In the genomic region with DNA sequence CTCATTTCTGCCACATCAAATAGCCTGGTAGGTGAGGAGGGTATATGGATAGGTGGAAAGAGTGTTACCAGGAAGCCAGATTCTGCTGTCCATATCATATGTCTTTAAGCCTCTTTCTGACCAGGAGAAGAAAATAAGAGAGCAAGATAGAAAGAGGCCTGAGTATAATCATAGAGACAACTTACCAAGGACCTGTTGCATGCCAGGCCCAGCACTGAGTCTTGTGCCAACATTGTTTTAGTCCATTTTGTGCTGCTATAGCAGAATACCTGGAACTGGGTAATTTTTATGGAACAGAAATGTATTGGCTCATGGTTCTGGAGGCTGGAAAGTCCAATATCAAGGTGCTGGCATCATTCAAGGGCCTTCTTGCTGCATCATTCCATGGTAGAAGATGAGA, we compare ENCODE assay signal across 31 cellular contexts. TPM values are rescaled to one million over a fixed set of nuclear protein-coding genes. Genes with fewer than 3 reads are reported as not detected.
"Had no signal": no experiment of that assay in that cellular context is flagged by ENCODE, and none has a peak within 500 bp of the region (broad histone marks: within the 10 kb centered on the region; RNA-seq: fewer than 3 reads in every experiment).

No MANE protein-coding gene starts in this region.

- H3K27me3 Mint-ChIP-seq: naive B cell; stimulated activated naive B cell treated with anti-CD40 and anti-IgM and Interleukin-4, amounts not matched to agents 10 μg/mL and 1 μg/mL and 100 μg/mL, for 72 hours had no signal

- DNase-seq: hypothalamus; immature natural killer cell; kidney; left ventricle myocardium inferior; mesendoderm; naive B cell; nucleus accumbens; pancreas; retina; right cardiac atrium; stimulated activated CD4-positive, alpha-beta T cell treated with anti-CD3 and anti-CD28 coated beads, Interleukin-12 subunit alpha, Interleukin-12 subunit beta, amount 100 ng/mL, for 4 hours; stimulated activated CD4-positive, alpha-beta T cell treated with anti-CD3 and anti-CD28 coated beads, Interleukin-15, amount 100 ng/mL, for 24 hours; stimulated activated CD4-positive, alpha-beta T cell treated with anti-CD3 and anti-CD28 coated beads, Interleukin-2, amount 100 ng/mL, for 24 hours; stimulated activated CD4-positive, alpha-beta T cell treated with anti-CD3 and anti-CD28 coated beads, Interleukin-4, amount 100 ng/mL, for 1 hour; stimulated activated naive B cell treated with anti-CD40 and anti-IgM and Interleukin-4, amounts not matched to agents 10 μg/mL and 1 μg/mL and 100 μg/mL, for 72 hours; stimulated activated naive CD8-positive, alpha-beta T cell treated with anti-CD3 and anti-CD28 coated beads, Interleukin-15, Interleukin-2, amounts not matched to agents 100 U/mL and 50 U/mL, for 24 hours; stomach; testis; thyroid gland; transverse colon; upper lobe of left lung had no signal

- H3K4me1 Mint-ChIP-seq: mesothelial cell of epicardium, naive B cell, nephron, neural crest cell had no signal

- H3K4me3 ChIP-seq: left ventricle myocardium inferior, lung, pancreas, prostate gland, skin epidermis, stomach, testis, thyroid gland, transverse colon, upper lobe of left lung, vagina had no signal

- H3K4me3 Mint-ChIP-seq: immature natural killer cell; mesothelial cell of epicardium; nephron; neural crest cell; stimulated activated naive B cell treated with anti-CD40 and anti-IgM and Interleukin-4, amounts not matched to agents 10 μg/mL and 1 μg/mL and 100 μg/mL, for 72 hours had no signal

- H3K9me3 Mint-ChIP-seq: immature natural killer cell, mesothelial cell of epicardium, neural crest cell had no signal

- H3K27ac ChIP-seq: left ventricle myocardium inferior, pancreas, prostate gland, skin epidermis, stomach, testis, thyroid gland, transverse colon, upper lobe of left lung, vagina had no signal

- ATAC-seq: pancreas; right cardiac atrium; sciatic nerve; stimulated activated naive B cell treated with anti-CD40 and anti-IgM and Interleukin-4, amounts not matched to agents 10 μg/mL and 1 μg/mL and 100 μg/mL, for 72 hours; stimulated activated naive CD8-positive, alpha-beta T cell treated with anti-CD3 and anti-CD28 coated beads, Interleukin-15, Interleukin-2, amounts not matched to agents 100 U/mL and 50 U/mL, for 24 hours had no signal

- H3K9me3 ChIP-seq: pancreas, prostate gland, stomach, testis, thyroid gland, transverse colon, upper lobe of left lung, vagina had no signal

- H3K4me1 ChIP-seq: left ventricle myocardium inferior, pancreas, prostate gland, testis, thyroid gland, transverse colon, upper lobe of left lung, vagina had no signal

- H3K36me3 ChIP-seq: left ventricle myocardium inferior, pancreas, prostate gland, stomach, thyroid gland, transverse colon, upper lobe of left lung, vagina had no signal

- H3K36me3 Mint-ChIP-seq: mesothelial cell of epicardium; naive B cell; stimulated activated naive B cell treated with anti-CD40 and anti-IgM and Interleukin-4, amounts not matched to agents 10 μg/mL and 1 μg/mL and 100 μg/mL, for 72 hours had no signal

- H3K27ac Mint-ChIP-seq: mesothelial cell of epicardium; nephron; stimulated activated naive B cell treated with anti-CD40 and anti-IgM and Interleukin-4, amounts not matched to agents 10 μg/mL and 1 μg/mL and 100 μg/mL, for 72 hours had no signal

- H3K27me3 ChIP-seq: pancreas, testis, thyroid gland, transverse colon, upper lobe of left lung, vagina had no signal

RNA-seq across cellular contexts. Expression of gene CCN5, which starts 56.4 kb away (rescaled TPM):
- total RNA-seq: mesothelial cell of epicardium, mononuclear cell, neural crest cell, urinary bladder had no signal
- polyA plus RNA-seq: immature natural killer cell had no signal
